Comparison of ENCODE assay signal across 8 cellular contexts in the genomic region with DNA sequence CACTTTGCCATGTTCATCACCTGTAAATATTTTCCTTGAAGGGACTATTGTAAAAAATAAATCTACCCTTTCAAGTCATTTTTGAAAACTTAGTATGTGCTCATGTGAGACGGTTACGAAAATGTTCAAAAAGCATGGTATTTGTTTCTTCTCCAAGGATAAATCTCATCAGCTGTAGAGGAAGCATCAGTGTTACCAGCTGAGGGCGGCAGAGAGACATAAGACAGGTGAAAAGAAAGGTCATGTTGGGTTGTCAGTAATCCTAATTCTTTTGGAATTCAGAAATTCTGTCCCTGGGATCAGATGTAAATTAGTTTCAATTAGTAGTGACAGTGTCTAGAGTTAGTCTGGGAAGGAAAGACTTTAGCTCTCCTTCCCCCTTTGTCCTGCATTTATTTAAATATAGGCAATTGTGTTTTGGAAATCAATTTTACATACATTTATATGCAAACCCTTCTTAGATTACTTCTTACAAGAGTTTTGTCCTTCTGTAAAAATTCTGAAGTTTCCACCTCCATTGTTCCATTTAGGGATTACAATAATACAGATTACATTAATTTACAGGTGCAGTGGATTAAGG.
DNase-seq lines count a peak whose midpoint lies in the region; ATAC-seq and TF ChIP-seq lines count a peak whose summit lies in the region.

No MANE protein-coding gene starts in this region.

- H3K27me3 ChIP-seq in GM23338 (ENCODE audit: insufficient read depth) = no peaks in the 10 kb centered on the region
- no peaks in the 10 kb centered on the region for H3K27me3 ChIP-seq in brain microvascular endothelial cell (replicated peaks)
- H3K27me3 ChIP-seq in uterus = no peaks in the 10 kb centered on the region

- no peaks in the 10 kb centered on the region for H3K9me3 Mint-ChIP-seq in GM23338

- no peaks in the 10 kb centered on the region for H4K20me1 ChIP-seq in GM23338 (replicated peaks; ENCODE audit: insufficient read depth)

- H3K4me1 Mint-ChIP-seq in GM23338 = peaks cover 12% of the 10 kb centered on the region; the same call in 2 of the 3 replicates

- intact Hi-C loops in uterus (cut with DNase I; ENCODE audit: low total_unique reads) = no loop called here

- no peaks in the 10 kb centered on the region for H3K9me3 ChIP-seq in uterus

- in situ Hi-C loops in brain microvascular endothelial cell (cut with HindIII; ENCODE audit: low pct_ligation_motif_present, low sequenced_read_pairs) = no loop called here

- no peaks in the 10 kb centered on the region for H3K79me2 ChIP-seq in GM23338 (replicated peaks; ENCODE audit: insufficient read depth)

- H3K27ac ChIP-seq in GM23338 (ENCODE audit: low read depth) (no peak overlapping the region), brain microvascular endothelial cell (no peak overlapping the region), uterus (no peak overlapping the region)

- no peaks in the 10 kb centered on the region for H3K27me3 Mint-ChIP-seq in GM23338 (ENCODE audit: insufficient read depth, low read depth, poor library complexity)

- no peaks in the 10 kb centered on the region for H3K36me3 Mint-ChIP-seq in GM23338 (ENCODE audit: low read depth)

- no peaks in the 10 kb centered on the region for H3F3A ChIP-seq in GM23338 (replicated peaks; ENCODE audit: low read depth)

- DNase-seq in GM23338 (ENCODE audit: low spot score) = peak; percentile 85
- peak; percentile 79 to 83 for DNase-seq in NCI-H2081 (lab: John Stamatoyannopoulos, UW)
- peak; percentile 66 for DNase-seq in brain microvascular endothelial cell
- DNase-seq in middle frontal gyrus (ENCODE audit: extremely low spot score, low spot score) = peak; percentile 18
- DNase-seq in uterus = no peak
- DNase-seq in activated T-cell treated with anti-CD3 and anti-CD28 coated beads, Interleukin-2, amount 50 U/mL, for 1 hour = no peak

- H2AFZ ChIP-seq in GM23338 = no peak overlapping the region

- H3K27ac Mint-ChIP-seq in GM23338 = no peak overlapping the region

- peak; percentile 68 for ATAC-seq in GM23338
- ATAC-seq in HG03457 (IDR thresholded peaks at IDR 0.05; ENCODE audit: unreplicated experiment) = no peak
- no peak for ATAC-seq in GM19467 (IDR thresholded peaks at IDR 0.05; ENCODE audit: unreplicated experiment)

- no peaks in the 10 kb centered on the region for H3K9me2 ChIP-seq in GM23338 (ENCODE audit: insufficient read depth)

- H3K4me2 ChIP-seq in GM23338 = no peak overlapping the region

- H3K36me3 ChIP-seq in GM23338 (ENCODE audit: insufficient read depth) (no peaks in the 10 kb centered on the region), brain microvascular endothelial cell (replicated peaks) (no peaks in the 10 kb centered on the region), uterus (no peaks in the 10 kb centered on the region)

- H3K4me1 ChIP-seq in GM23338 (ENCODE audit: insufficient read depth) (no peaks in the 10 kb centered on the region), uterus (no peaks in the 10 kb centered on the region)

- H3K4me3 ChIP-seq in GM23338 = no peak overlapping the region
- H3K4me3 ChIP-seq in brain microvascular endothelial cell (ENCODE audit: low read depth, low read length) = no peak overlapping the region
- no peak overlapping the region for H3K4me3 ChIP-seq in uterus

- peak; percentile 74 to 77 for TF ChIP-seq CTCF in GM23338 (conservative IDR thresholded peaks at IDR 0.05; ENCODE audit: low read depth in 2 of 2)
- TF ChIP-seq CTCF in brain microvascular endothelial cell (IDR thresholded peaks at IDR 0.05; ENCODE audit: low read depth, low read length, missing control alignments) = peak; percentile 78
- no peak for TF ChIP-seq CTCF in uterus (IDR thresholded peaks at IDR 0.05)

- no peak for TF ChIP-seq POLR2A in uterus (IDR thresholded peaks at IDR 0.05)

- H3K4me3 Mint-ChIP-seq in GM23338 = no peak overlapping the region

TF ChIP-seq in GM23338, 12 proteins besides CTCF, POLR2A, EP300 and RAD21:
- TF ChIP-seq EZH2 (IDR thresholded peaks at IDR 0.05; ENCODE audit: low read depth, unreplicated experiment) = no peak
- no peak for TF ChIP-seq ZNF331 (CRISPR knock-in tag; IDR thresholded peaks at IDR 0.05; ENCODE audit: low read depth)
- no peak for TF ChIP-seq CREB1 (CRISPR knock-in tag; IDR thresholded peaks at IDR 0.05; ENCODE audit: low read depth)
TF ChIP-seq in GM23338: peak in this region for 0.

Comparison
In these comparisons a context has a peak if more than half of its experiments do, and no peak if none do; other contexts are left out.
1. DNase-seq: peak in GM23338 (single experiment), NCI-H2081 (2 of 2), brain microvascular endothelial cell (single experiment) and middle frontal gyrus (single experiment); none in uterus (0 of 2) and activated T-cell treated with anti-CD3 and anti-CD28 coated beads, Interleukin-2, amount 50 U/mL, for 1 hour (single experiment).
2. CTCF ChIP-seq: peak in GM23338 (2 of 2) and brain microvascular endothelial cell (single experiment); none in uterus (0 of 4).